Comparison of ENCODE assay signal across 18 cellular contexts in genomic region chr15:35724626-35725025, GRCh38.
DNase-seq lines count a peak whose midpoint lies in the region; ATAC-seq and TF ChIP-seq lines count a peak whose summit lies in the region.
"Had no signal": no experiment of that assay in that cellular context is flagged by ENCODE, and none has a peak within 500 bp of the region (broad histone marks: within the 10 kb centered on the region; RNA-seq: fewer than 3 reads in every experiment).

No MANE protein-coding gene starts in this region.

- BruUV-seq in PC-3 (replicated peaks; lab: Mats Ljungman, UMichigan) = no TSS peak

- no peak for TF ChIP-seq POLR2A in prostate gland (IDR thresholded peaks at IDR 0.05)

- no peak overlapping the region; the same call in 1 of the 2 replicates for H3K27ac Mint-ChIP-seq in HFFc6
- H3K27ac Mint-ChIP-seq: CD14-positive monocyte; CD4-positive, alpha-beta memory T cell had no signal

- H3K36me3 Mint-ChIP-seq in HFFc6 (ENCODE audit: low read depth) = peaks cover 8% of the 10 kb centered on the region; the same call in 1 of the 2 replicates
- H3K36me3 Mint-ChIP-seq: CD14-positive monocyte; CD4-positive, alpha-beta memory T cell had no signal

- POLR2A ChIA-PET in PC-3 (lab: Charles Lee; ENCODE audit: unreplicated experiment) = no interaction called here

- H3K4me3 ChIP-seq in PC-3 (ENCODE audit: low read length) = no peak overlapping the region
- no peak overlapping the region for H3K4me3 ChIP-seq in prostate gland
- no peak overlapping the region for H3K4me3 ChIP-seq in aorta (ENCODE audit: low read length in 2 of 2)
- H3K4me3 ChIP-seq: A549, BLaER1 had no signal

- H3K9me2 ChIP-seq in PC-3 (replicated peaks; ENCODE audit: low read length) = no peaks in the 10 kb centered on the region

- peaks cover 55% of the 10 kb centered on the region for H3K4me1 ChIP-seq in PC-3 (ENCODE audit: insufficient read depth, low read length)
- H3K4me1 ChIP-seq in prostate gland (replicated peaks) = no peaks in the 10 kb centered on the region
- H3K4me1 ChIP-seq in aorta (ENCODE audit: control insufficient read depth in 1 of 2, insufficient read depth in 2 of 2, low read length in 2 of 2) = no peaks in the 10 kb centered on the region
- H3K4me1 ChIP-seq: A549, BLaER1 had no signal

- peak; percentile 6 for ATAC-seq in PC-3
- no peak for ATAC-seq in aorta (ENCODE audit: low FRiP score)
- ATAC-seq: A549, HCT116, HepG2 had no signal

- H2AFZ ChIP-seq in PC-3 (ENCODE audit: low read length) = no peak overlapping the region

- TF ChIP-seq CTCF in HFFc6 (IDR thresholded peaks at IDR 0.05) (no peak), PC-3 (conservative IDR thresholded peaks at IDR 0.05; ENCODE audit: low read depth, low read length) (no peak), prostate gland (IDR thresholded peaks at IDR 0.05) (no peak)

- CTCF ChIA-PET in PC-3 (lab: Charles Lee) = interaction anchor here (0.7 kb wide), 1 partner anchor 59 kb away, joined by 5 read pairs; no protein-coding TSS in a partner anchor

- peak; percentile 20 for DNase-seq in HFFc6
- peak; percentile 47 for DNase-seq in PC-3
- DNase-seq in iris pigment epithelial cell (ENCODE audit: low read depth) = peak; percentile 34
- no peak for DNase-seq in NCI-H345 treated with DMSO at 0.1 percent for 48 hours (lab: John Stamatoyannopoulos, UW; ENCODE audit: unreplicated experiment)
- no peak for DNase-seq in prostate gland (ENCODE audit: low spot score)
- no peak for DNase-seq in aorta
- no peak for DNase-seq in SHP77 (lab: John Stamatoyannopoulos, UW)
- DNase-seq: CD4-positive, alpha-beta memory T cell; DMS153; DMS79; GOT3; H7; KG1 had no signal

- H3K4me3 Mint-ChIP-seq in HFFc6 = no peak overlapping the region
- H3K4me3 Mint-ChIP-seq: CD14-positive monocyte; CD4-positive, alpha-beta memory T cell had no signal

- intact Hi-C loops in PC-3 (cut with micrococcal nuclease) = loop anchor here (2.0 kb wide), 1 partner anchor 180 kb away; no protein-coding TSS in a partner anchor
- intact Hi-C loops in prostate gland (cut with DNase I) = no loop called here
- intact Hi-C loops in aorta (cut with DNase I) = no loop called here

- H3K9me3 ChIP-seq in PC-3 (ENCODE audit: low read length) (no peaks in the 10 kb centered on the region), prostate gland (no peaks in the 10 kb centered on the region), aorta (ENCODE audit: control insufficient read depth, low read length) (no peaks in the 10 kb centered on the region)
- H3K9me3 ChIP-seq: A549, BLaER1 had no signal

- no peaks in the 10 kb centered on the region for H4K20me1 ChIP-seq in PC-3 (ENCODE audit: low read length)
- H4K20me1 ChIP-seq: BLaER1 had no signal

- H3K9me3 Mint-ChIP-seq in HFFc6 = no peaks in the 10 kb centered on the region

- H3K27me3 ChIP-seq in PC-3 (ENCODE audit: low read length) (no peaks in the 10 kb centered on the region), prostate gland (replicated peaks; ENCODE audit: insufficient read depth) (no peaks in the 10 kb centered on the region), aorta (ENCODE audit: control insufficient read depth in 1 of 2, insufficient read depth in 2 of 2, low read length in 1 of 2) (no peaks in the 10 kb centered on the region)
- H3K27me3 ChIP-seq: BLaER1 had no signal

- 0 out of 2 replicates have a peak overlapping the region, but pooled peaks have one; percentile 18 for H3K4me2 ChIP-seq in PC-3 (ENCODE audit: low read length)
- H3K4me2 ChIP-seq: A549, BLaER1 had no signal

- H3K27ac ChIP-seq in PC-3 (ENCODE audit: low read length) (peak overlapping the region; percentile 87), prostate gland (no peak overlapping the region), aorta (ENCODE audit: low read depth in 1 of 2, low read length in 2 of 2) (no peak overlapping the region)
- H3K27ac ChIP-seq: A549, BLaER1 had no signal

- peak overlapping the region; percentile 38; the same call in 1 of the 2 replicates for H3K9ac ChIP-seq in PC-3 (ENCODE audit: low read length)
- H3K9ac ChIP-seq: BLaER1 had no signal

- peaks cover 59% of the 10 kb centered on the region for H3K4me1 Mint-ChIP-seq in HFFc6 (ENCODE audit: low read depth)
- H3K4me1 Mint-ChIP-seq: CD14-positive monocyte; CD4-positive, alpha-beta memory T cell had no signal

- peaks cover 3% of the 10 kb centered on the region; the same call in 1 of the 2 replicates for H3K27me3 Mint-ChIP-seq in HFFc6 (ENCODE audit: insufficient read depth)

- peaks cover 7% of the 10 kb centered on the region for H3F3A ChIP-seq in PC-3 (ENCODE audit: low read length, unreplicated experiment)

- H3K36me3 ChIP-seq in PC-3 (ENCODE audit: low read depth, low read length) (no peaks in the 10 kb centered on the region), prostate gland (no peaks in the 10 kb centered on the region), aorta (ENCODE audit: control insufficient read depth in 1 of 2, insufficient read depth in 2 of 2, low read length in 1 of 2) (no peaks in the 10 kb centered on the region)
- H3K36me3 ChIP-seq: BLaER1 had no signal

- no peaks in the 10 kb centered on the region for H3K79me2 ChIP-seq in PC-3 (ENCODE audit: low read length)

Comparison
In these comparisons a context has a peak if more than half of its experiments do, and no peak if none do; other contexts are left out.
1. DNase-seq: peak in HFFc6 (single experiment), PC-3 (single experiment) and iris pigment epithelial cell (single experiment); none in NCI-H345 treated with DMSO at 0.1 percent for 48 hours (single experiment), prostate gland (single experiment), aorta (0 of 2) and SHP77 (0 of 2).